1 cellular context compared by ENCODE assay signal in the genomic region with DNA sequence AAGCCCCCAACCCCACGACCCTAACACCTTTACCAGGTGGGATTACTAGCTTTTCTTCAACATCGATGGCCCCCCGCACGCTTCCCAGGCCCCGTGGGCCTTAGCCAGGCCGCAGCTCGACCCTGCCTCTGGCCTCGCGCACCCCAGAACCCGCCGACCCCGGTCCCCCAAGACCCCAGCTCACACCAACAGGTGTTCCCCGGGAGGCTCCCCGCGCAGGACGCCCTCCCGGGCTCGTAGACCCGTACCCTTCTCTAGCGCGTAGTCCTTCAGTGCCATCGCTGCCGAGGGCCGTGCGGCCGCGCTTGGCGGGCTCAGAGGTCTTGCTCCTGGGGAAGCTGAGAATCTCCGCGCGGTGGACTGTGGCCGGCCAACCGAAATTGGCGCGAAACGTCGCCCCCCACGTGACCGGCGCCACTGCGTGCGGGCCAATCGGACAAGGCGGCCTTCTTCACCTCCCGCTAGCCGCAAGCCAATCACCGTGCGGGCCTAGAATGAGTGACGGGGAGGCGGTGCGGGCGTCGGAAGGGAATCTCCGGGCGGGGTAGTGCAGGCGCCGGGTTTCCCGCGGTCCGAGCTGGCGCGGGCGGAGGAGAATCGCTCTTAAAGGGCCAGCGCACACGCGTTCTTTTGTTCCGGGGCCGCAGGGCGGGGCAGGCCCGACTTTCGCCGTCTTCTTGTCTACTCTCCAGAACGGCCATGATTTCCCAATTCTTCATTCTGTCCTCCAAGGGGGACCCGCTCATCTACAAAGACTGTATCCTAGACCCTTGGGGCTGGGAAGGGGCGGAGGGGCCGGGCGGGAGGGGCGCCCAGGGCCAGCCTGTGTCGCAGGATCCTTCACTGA.
TF ChIP-seq lines count a peak whose summit lies in the region.

A gene with protein sequence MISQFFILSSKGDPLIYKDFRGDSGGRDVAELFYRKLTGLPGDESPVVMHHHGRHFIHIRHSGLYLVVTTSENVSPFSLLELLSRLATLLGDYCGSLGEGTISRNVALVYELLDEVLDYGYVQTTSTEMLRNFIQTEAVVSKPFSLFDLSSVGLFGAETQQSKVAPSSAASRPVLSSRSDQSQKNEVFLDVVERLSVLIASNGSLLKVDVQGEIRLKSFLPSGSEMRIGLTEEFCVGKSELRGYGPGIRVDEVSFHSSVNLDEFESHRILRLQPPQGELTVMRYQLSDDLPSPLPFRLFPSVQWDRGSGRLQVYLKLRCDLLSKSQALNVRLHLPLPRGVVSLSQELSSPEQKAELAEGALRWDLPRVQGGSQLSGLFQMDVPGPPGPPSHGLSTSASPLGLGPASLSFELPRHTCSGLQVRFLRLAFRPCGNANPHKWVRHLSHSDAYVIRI (plus strand): TSS at position 628 of the 847 bp plus-strand sequence. CDS start 72 bp downstream, at position 700.
A gene (minus strand): TSS at position 382 of the 847 bp plus-strand sequence. CDS start 103 bp downstream, at position 279.

TF ChIP-seq in H1, 55 proteins besides CTCF, POLR2A, EP300 and RAD21 (continues in another document):
- TF ChIP-seq RBBP5 (IDR thresholded peaks at IDR 0.05; ENCODE audit: borderline replicate concordance, low read depth, low read length) (no peak), SIX5 (IDR thresholded peaks at IDR 0.05; ENCODE audit: low read depth, low read length) (no peak), RFX5 (IDR thresholded peaks at IDR 0.05; ENCODE audit: borderline replicate concordance, low read depth, low read length) (no peak), BRCA1 (IDR thresholded peaks at IDR 0.05; ENCODE audit: low read depth, low read length) (no peak), CTBP2 (IDR thresholded peaks at IDR 0.05; ENCODE audit: borderline replicate concordance, insufficient read depth, insufficient read length, low read length) (no peak), SAP30 (IDR thresholded peaks at IDR 0.05; ENCODE audit: insufficient read depth, insufficient replicate concordance, low read length) (no peak), POLR2AphosphoS5 (IDR thresholded peaks at IDR 0.05; ENCODE audit: low read depth, low read length) (peak; percentile 95), JUN (IDR thresholded peaks at IDR 0.05; ENCODE audit: low read depth, low read length) (no peak), SP1 (IDR thresholded peaks at IDR 0.05; ENCODE audit: low read depth, low read length) (peak; percentile 81), HDAC6 (IDR thresholded peaks at IDR 0.05; ENCODE audit: low read depth, low read length) (no peak), GABPA (IDR thresholded peaks at IDR 0.05; ENCODE audit: borderline replicate concordance, insufficient read depth, low read length) (no peak), GTF2F1 (IDR thresholded peaks at IDR 0.05; ENCODE audit: borderline replicate concordance, low read depth, low read length) (no peak; the same call in 1 of the 2 replicates), SUZ12 (IDR thresholded peaks at IDR 0.05; ENCODE audit: low read length) (no peak), ZNF274 (IDR thresholded peaks at IDR 0.05; ENCODE audit: borderline replicate concordance, extremely low read depth, low read length) (no peak), NANOG (IDR thresholded peaks at IDR 0.05; ENCODE audit: insufficient read depth, low read depth, low read length, poor library complexity, severe bottlenecking) (no peak), MAFK (IDR thresholded peaks at IDR 0.05; ENCODE audit: low read depth, low read length) (no peak), JUND (IDR thresholded peaks at IDR 0.05; ENCODE audit: low read length) (no peak), TBP (IDR thresholded peaks at IDR 0.05; ENCODE audit: low read depth, low read length) (peak; percentile 91), NRF1 (IDR thresholded peaks at IDR 0.05; ENCODE audit: low read depth, low read length) (no peak), CREB1 (IDR thresholded peaks at IDR 0.05) (peak; percentile 33; the same call in 1 of the 2 replicates), KDM5A (IDR thresholded peaks at IDR 0.05; ENCODE audit: low read length) (no peak), CHD1 (IDR thresholded peaks at IDR 0.05; ENCODE audit: low read depth, low read length) (peak; percentile 74; the same call in 1 of the 2 replicates), SIN3A (conservative IDR thresholded peaks at IDR 0.05 in 1 of 2, IDR thresholded peaks at IDR 0.05 in 1 of 2; ENCODE audit: low read depth in 1 of 2, low read length in 2 of 2) (peak; percentile 4 to 30; a peak in 1 of 4 replicates), BACH1 (IDR thresholded peaks at IDR 0.05; ENCODE audit: low read length) (no peak), SP4 (IDR thresholded peaks at IDR 0.05; ENCODE audit: low read length) (no peak; the same call in 1 of the 2 replicates), ASH2L (IDR thresholded peaks at IDR 0.05; ENCODE audit: low read length) (no peak), SIRT6 (IDR thresholded peaks at IDR 0.05; ENCODE audit: low read length) (no peak), SRF (IDR thresholded peaks at IDR 0.05; ENCODE audit: low read depth, low read length) (no peak), RNF2 (IDR thresholded peaks at IDR 0.05; ENCODE audit: borderline replicate concordance, low read depth, low read length, missing control alignments, poor library complexity, severe bottlenecking) (no peak), CEBPB (IDR thresholded peaks at IDR 0.05; ENCODE audit: low read depth, low read length) (no peak), FOSL1 (IDR thresholded peaks at IDR 0.05; ENCODE audit: insufficient read depth, low read depth, low read length) (no peak), EGR1 (IDR thresholded peaks at IDR 0.05; ENCODE audit: borderline replicate concordance, low read depth, low read length) (no peak), HDAC2 (IDR thresholded peaks at IDR 0.05; ENCODE audit: borderline replicate concordance in 1 of 2, low read depth in 2 of 2, low read length in 2 of 2) (no peak), TAF7 (optimal IDR thresholded peaks at IDR 0.05; ENCODE audit: borderline replicate concordance, low read depth, low read length) (peak; percentile 95), EZH2 (IDR thresholded peaks at IDR 0.05; ENCODE audit: low read depth, low read length, severe bottlenecking) (no peak), TCF12 (IDR thresholded peaks at IDR 0.05; ENCODE audit: low read depth, low read length) (no peak), CBX5 (IDR thresholded peaks at IDR 0.05; ENCODE audit: low read depth, low read length) (no peak), KDM1A (IDR thresholded peaks at IDR 0.05; ENCODE audit: borderline replicate concordance, low read length) (no peak), CBX8 (IDR thresholded peaks at IDR 0.05; ENCODE audit: borderline replicate concordance, low read depth, low read length) (no peak), TAF1 (IDR thresholded peaks at IDR 0.05; ENCODE audit: low read depth, low read length) (peak; percentile 86), YY1 (IDR thresholded peaks at IDR 0.05; ENCODE audit: low read depth, low read length) (no peak; the same call in 1 of the 2 replicates), SP2 (IDR thresholded peaks at IDR 0.05; ENCODE audit: low read length) (no peak; the same call in 1 of the 2 replicates), CHD2 (IDR thresholded peaks at IDR 0.05; ENCODE audit: low read length) (peak; percentile 62)
- TF ChIP-seq, protein P1, sequence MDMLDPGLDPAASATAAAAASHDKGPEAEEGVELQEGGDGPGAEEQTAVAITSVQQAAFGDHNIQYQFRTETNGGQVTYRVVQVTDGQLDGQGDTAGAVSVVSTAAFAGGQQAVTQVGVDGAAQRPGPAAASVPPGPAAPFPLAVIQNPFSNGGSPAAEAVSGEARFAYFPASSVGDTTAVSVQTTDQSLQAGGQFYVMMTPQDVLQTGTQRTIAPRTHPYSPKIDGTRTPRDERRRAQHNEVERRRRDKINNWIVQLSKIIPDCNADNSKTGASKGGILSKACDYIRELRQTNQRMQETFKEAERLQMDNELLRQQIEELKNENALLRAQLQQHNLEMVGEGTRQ (IDR thresholded peaks at IDR 0.05; ENCODE audit: low read length): peak; percentile 97
- TF ChIP-seq, protein P2, sequence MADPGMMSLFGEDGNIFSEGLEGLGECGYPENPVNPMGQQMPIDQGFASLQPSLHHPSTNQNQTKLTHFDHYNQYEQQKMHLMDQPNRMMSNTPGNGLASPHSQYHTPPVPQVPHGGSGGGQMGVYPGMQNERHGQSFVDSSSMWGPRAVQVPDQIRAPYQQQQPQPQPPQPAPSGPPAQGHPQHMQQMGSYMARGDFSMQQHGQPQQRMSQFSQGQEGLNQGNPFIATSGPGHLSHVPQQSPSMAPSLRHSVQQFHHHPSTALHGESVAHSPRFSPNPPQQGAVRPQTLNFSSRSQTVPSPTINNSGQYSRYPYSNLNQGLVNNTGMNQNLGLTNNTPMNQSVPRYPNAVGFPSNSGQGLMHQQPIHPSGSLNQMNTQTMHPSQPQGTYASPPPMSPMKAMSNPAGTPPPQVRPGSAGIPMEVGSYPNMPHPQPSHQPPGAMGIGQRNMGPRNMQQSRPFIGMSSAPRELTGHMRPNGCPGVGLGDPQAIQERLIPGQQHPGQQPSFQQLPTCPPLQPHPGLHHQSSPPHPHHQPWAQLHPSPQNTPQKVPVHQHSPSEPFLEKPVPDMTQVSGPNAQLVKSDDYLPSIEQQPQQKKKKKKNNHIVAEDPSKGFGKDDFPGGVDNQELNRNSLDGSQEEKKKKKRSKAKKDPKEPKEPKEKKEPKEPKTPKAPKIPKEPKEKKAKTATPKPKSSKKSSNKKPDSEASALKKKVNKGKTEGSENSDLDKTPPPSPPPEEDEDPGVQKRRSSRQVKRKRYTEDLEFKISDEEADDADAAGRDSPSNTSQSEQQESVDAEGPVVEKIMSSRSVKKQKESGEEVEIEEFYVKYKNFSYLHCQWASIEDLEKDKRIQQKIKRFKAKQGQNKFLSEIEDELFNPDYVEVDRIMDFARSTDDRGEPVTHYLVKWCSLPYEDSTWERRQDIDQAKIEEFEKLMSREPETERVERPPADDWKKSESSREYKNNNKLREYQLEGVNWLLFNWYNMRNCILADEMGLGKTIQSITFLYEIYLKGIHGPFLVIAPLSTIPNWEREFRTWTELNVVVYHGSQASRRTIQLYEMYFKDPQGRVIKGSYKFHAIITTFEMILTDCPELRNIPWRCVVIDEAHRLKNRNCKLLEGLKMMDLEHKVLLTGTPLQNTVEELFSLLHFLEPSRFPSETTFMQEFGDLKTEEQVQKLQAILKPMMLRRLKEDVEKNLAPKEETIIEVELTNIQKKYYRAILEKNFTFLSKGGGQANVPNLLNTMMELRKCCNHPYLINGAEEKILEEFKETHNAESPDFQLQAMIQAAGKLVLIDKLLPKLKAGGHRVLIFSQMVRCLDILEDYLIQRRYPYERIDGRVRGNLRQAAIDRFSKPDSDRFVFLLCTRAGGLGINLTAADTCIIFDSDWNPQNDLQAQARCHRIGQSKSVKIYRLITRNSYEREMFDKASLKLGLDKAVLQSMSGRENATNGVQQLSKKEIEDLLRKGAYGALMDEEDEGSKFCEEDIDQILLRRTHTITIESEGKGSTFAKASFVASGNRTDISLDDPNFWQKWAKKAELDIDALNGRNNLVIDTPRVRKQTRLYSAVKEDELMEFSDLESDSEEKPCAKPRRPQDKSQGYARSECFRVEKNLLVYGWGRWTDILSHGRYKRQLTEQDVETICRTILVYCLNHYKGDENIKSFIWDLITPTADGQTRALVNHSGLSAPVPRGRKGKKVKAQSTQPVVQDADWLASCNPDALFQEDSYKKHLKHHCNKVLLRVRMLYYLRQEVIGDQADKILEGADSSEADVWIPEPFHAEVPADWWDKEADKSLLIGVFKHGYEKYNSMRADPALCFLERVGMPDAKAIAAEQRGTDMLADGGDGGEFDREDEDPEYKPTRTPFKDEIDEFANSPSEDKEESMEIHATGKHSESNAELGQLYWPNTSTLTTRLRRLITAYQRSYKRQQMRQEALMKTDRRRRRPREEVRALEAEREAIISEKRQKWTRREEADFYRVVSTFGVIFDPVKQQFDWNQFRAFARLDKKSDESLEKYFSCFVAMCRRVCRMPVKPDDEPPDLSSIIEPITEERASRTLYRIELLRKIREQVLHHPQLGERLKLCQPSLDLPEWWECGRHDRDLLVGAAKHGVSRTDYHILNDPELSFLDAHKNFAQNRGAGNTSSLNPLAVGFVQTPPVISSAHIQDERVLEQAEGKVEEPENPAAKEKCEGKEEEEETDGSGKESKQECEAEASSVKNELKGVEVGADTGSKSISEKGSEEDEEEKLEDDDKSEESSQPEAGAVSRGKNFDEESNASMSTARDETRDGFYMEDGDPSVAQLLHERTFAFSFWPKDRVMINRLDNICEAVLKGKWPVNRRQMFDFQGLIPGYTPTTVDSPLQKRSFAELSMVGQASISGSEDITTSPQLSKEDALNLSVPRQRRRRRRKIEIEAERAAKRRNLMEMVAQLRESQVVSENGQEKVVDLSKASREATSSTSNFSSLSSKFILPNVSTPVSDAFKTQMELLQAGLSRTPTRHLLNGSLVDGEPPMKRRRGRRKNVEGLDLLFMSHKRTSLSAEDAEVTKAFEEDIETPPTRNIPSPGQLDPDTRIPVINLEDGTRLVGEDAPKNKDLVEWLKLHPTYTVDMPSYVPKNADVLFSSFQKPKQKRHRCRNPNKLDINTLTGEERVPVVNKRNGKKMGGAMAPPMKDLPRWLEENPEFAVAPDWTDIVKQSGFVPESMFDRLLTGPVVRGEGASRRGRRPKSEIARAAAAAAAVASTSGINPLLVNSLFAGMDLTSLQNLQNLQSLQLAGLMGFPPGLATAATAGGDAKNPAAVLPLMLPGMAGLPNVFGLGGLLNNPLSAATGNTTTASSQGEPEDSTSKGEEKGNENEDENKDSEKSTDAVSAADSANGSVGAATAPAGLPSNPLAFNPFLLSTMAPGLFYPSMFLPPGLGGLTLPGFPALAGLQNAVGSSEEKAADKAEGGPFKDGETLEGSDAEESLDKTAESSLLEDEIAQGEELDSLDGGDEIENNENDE (IDR thresholded peaks at IDR 0.05; ENCODE audit: insufficient replicate concordance, low read length): no peak
- TF ChIP-seq, protein P3, sequence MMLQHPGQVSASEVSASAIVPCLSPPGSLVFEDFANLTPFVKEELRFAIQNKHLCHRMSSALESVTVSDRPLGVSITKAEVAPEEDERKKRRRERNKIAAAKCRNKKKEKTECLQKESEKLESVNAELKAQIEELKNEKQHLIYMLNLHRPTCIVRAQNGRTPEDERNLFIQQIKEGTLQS (IDR thresholded peaks at IDR 0.05; ENCODE audit: insufficient read depth, low read depth, low read length): peak; percentile 83
- TF ChIP-seq, protein P4, sequence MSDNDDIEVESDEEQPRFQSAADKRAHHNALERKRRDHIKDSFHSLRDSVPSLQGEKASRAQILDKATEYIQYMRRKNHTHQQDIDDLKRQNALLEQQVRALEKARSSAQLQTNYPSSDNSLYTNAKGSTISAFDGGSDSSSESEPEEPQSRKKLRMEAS (IDR thresholded peaks at IDR 0.05): peak; percentile 96
- TF ChIP-seq, protein P5, sequence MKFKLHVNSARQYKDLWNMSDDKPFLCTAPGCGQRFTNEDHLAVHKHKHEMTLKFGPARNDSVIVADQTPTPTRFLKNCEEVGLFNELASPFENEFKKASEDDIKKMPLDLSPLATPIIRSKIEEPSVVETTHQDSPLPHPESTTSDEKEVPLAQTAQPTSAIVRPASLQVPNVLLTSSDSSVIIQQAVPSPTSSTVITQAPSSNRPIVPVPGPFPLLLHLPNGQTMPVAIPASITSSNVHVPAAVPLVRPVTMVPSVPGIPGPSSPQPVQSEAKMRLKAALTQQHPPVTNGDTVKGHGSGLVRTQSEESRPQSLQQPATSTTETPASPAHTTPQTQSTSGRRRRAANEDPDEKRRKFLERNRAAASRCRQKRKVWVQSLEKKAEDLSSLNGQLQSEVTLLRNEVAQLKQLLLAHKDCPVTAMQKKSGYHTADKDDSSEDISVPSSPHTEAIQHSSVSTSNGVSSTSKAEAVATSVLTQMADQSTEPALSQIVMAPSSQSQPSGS (IDR thresholded peaks at IDR 0.05; ENCODE audit: low read length): 0 out of 2 replicates have a peak, but pooled peaks have one; percentile 23
- TF ChIP-seq, protein P6, sequence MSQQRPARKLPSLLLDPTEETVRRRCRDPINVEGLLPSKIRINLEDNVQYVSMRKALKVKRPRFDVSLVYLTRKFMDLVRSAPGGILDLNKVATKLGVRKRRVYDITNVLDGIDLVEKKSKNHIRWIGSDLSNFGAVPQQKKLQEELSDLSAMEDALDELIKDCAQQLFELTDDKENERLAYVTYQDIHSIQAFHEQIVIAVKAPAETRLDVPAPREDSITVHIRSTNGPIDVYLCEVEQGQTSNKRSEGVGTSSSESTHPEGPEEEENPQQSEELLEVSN (IDR thresholded peaks at IDR 0.05): peak; percentile 96
